ENCODE assay signal across 11 cellular contexts in the genomic region with DNA sequence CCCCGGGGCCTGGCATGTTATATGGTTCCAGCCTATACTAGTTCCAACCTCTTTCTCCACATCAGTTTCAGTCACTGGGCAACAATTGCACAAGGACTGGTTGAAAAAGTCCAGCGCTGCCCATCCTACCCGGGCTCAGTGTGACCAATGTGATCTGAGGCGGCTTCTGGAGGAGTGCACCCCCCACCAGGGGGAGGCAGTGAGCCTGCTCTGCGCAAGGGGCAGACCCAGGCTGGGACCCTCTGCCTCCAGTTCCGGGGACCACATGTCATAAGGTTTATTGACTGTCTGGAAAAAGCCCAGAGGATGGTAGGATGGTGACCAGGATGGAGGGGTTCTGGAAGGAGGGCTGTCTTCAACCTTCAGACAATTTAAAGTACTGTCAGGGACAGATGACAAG. TPM values are rescaled to one million over a fixed set of nuclear protein-coding genes. Genes with fewer than 3 reads are reported as not detected.
A peak's percentile ranks its signal among the peaks of the same experiment; 100 is the strongest.
DNase-seq lines count a peak whose midpoint lies in the region; ATAC-seq and TF ChIP-seq lines count a peak whose summit lies in the region.
"Had no signal": no experiment of that assay in that cellular context is flagged by ENCODE, and none has a peak within 500 bp of the region (broad histone marks: within the 10 kb centered on the region; RNA-seq: fewer than 3 reads in every experiment).

No MANE protein-coding gene starts in this region.

- CTCF ChIA-PET in OCI-LY7 (lab: Charles Lee; ENCODE audit: unreplicated experiment) = no interaction called here

- H3K4me2 ChIP-seq in OCI-LY7 (ENCODE audit: low read length) = no peak overlapping the region

- no peaks in the 10 kb centered on the region for H4K20me1 ChIP-seq in OCI-LY7 (ENCODE audit: insufficient read depth, low read length)

- no peaks in the 10 kb centered on the region for H3K9me2 ChIP-seq in OCI-LY7 (ENCODE audit: insufficient read depth, low read length)

- BruUV-seq in OCI-LY7 (replicated peaks; lab: Mats Ljungman, UMichigan) = no TSS peak

- POLR2A ChIA-PET in OCI-LY7 (lab: Charles Lee) = no interaction called here

- H3K4me3 ChIP-seq in heart left ventricle (no peak overlapping the region), OCI-LY7 (ENCODE audit: low read depth, low read length, poor library complexity, severe bottlenecking) (no peak overlapping the region), epithelial cell of proximal tubule (ENCODE audit: low read depth, low read length) (no peak overlapping the region), upper lobe of left lung (no peak overlapping the region)
- H3K4me3 ChIP-seq: pancreas had no signal

- DNase-seq in heart left ventricle (no peak), Right ventricle myocardium superior (no peak), OCI-LY7 (ENCODE audit: low spot score) (peak; percentile 34), epithelial cell of proximal tubule (ENCODE audit: low read depth) (no peak), upper lobe of left lung (no peak), DMS79 treated with DMSO at 0.1 percent for 48 hours (lab: John Stamatoyannopoulos, UW) (no peak)
- DNase-seq in NK-92 treated with Interleukin-12 subunit alpha and Interleukin-12 subunit beta, amount 100 ng/mL, for 24 hours (lab: John Stamatoyannopoulos, UW) = no peak
- DNase-seq: amygdala, NCI-H1436 treated with DMSO at 0.1 percent for 48 hours, pancreas had no signal

- ATAC-seq in heart left ventricle (peak in 1 of 4 donors; percentile 22), Right ventricle myocardium superior (ENCODE audit: poor library complexity) (no peak), upper lobe of left lung (ENCODE audit: low FRiP score in 2 of 2) (peak; percentile 13 to 38), GM19395 (IDR thresholded peaks at IDR 0.05; ENCODE audit: unreplicated experiment) (no peak)
- ATAC-seq: pancreas had no signal

- H2AFZ ChIP-seq in OCI-LY7 (ENCODE audit: low read length) = no peak overlapping the region

- no peaks in the 10 kb centered on the region for H3K27me3 ChIP-seq in heart left ventricle
- no peaks in the 10 kb centered on the region for H3K27me3 ChIP-seq in upper lobe of left lung
- H3K27me3 ChIP-seq: pancreas had no signal

- 57 to 75% (median 72%) methylated on average over 3 to 6 of the region's 6 CpGs for WGBS in heart left ventricle, 4 donors
- 71 to 72% methylated on average over 6 of the region's 6 CpGs for WGBS in upper lobe of left lung, 2 donors

- H3K79me2 ChIP-seq in OCI-LY7 (ENCODE audit: insufficient read depth, low read depth, low read length) = no peaks in the 10 kb centered on the region

- H3K4me1 ChIP-seq in heart left ventricle (peaks cover 0 to 21% (median 2%) of the 10 kb centered on the region in 12 donors), OCI-LY7 (ENCODE audit: insufficient read depth, low read length, poor library complexity, severe bottlenecking) (no peaks in the 10 kb centered on the region), upper lobe of left lung (peaks cover 6 to 9% (median 8%) of the 10 kb centered on the region in 4 donors)
- H3K4me1 ChIP-seq: pancreas had no signal

- no peak for TF ChIP-seq EP300 in upper lobe of left lung (IDR thresholded peaks at IDR 0.05)

- H3K27ac ChIP-seq in heart left ventricle = no peak overlapping the region
- H3K27ac ChIP-seq in OCI-LY7 (ENCODE audit: low read depth, low read length, poor library complexity, severe bottlenecking) = no peak overlapping the region
- H3K27ac ChIP-seq in upper lobe of left lung = no peak overlapping the region
- H3K27ac ChIP-seq: pancreas had no signal

- H3K9me3 ChIP-seq in heart left ventricle = no peaks in the 10 kb centered on the region
- no peaks in the 10 kb centered on the region for H3K9me3 ChIP-seq in OCI-LY7 (ENCODE audit: low read length)
- H3K9me3 ChIP-seq in upper lobe of left lung = no peaks in the 10 kb centered on the region
- H3K9me3 ChIP-seq: pancreas had no signal

- TF ChIP-seq POLR2A in heart left ventricle (IDR thresholded peaks at IDR 0.05) = no peak
- TF ChIP-seq POLR2A in upper lobe of left lung (IDR thresholded peaks at IDR 0.05) = no peak

- TF ChIP-seq CTCF in heart left ventricle (IDR thresholded peaks at IDR 0.05) = peak in 7 of 12 donors; percentile 10 to 40 (median 26)
- TF ChIP-seq CTCF in OCI-LY7 (conservative IDR thresholded peaks at IDR 0.05; ENCODE audit: low read length) = peak; percentile 80
- TF ChIP-seq CTCF in epithelial cell of proximal tubule (conservative IDR thresholded peaks at IDR 0.05; ENCODE audit: low read depth, low read length) = peak; percentile 53
- TF ChIP-seq CTCF in upper lobe of left lung (IDR thresholded peaks at IDR 0.05) = no peak

- intact Hi-C loops in heart left ventricle (cut with DNase I) = loop anchor here in 2 of 10 donors (5.0 to 10.0 kb wide), 2 partner anchors 32 to 370 kb away; no protein-coding TSS in a partner anchor
- intact Hi-C loops in Right ventricle myocardium superior (cut with DNase I) = no loop called here
- intact Hi-C loops in OCI-LY7 (cut with micrococcal nuclease; ENCODE audit: unreplicated experiment) = loop anchor here (1.0 kb wide), 1 partner anchor 372 kb away; no protein-coding TSS in a partner anchor

- H3K36me3 ChIP-seq in heart left ventricle = no peaks in the 10 kb centered on the region
- no peaks in the 10 kb centered on the region for H3K36me3 ChIP-seq in OCI-LY7 (ENCODE audit: insufficient read depth, low read length)
- H3K36me3 ChIP-seq in upper lobe of left lung = no peaks in the 10 kb centered on the region
- H3K36me3 ChIP-seq: pancreas had no signal

RNA-seq across cellular contexts. Expression of a gene that starts 25.6 kb away (rescaled TPM):
- total RNA-seq in heart left ventricle (under 1 TPM in 2 of 9 donors, not detected in 7; 0.20 to 0.25 TPM), Right ventricle myocardium superior (0.70 TPM), OCI-LY7 (2022) (not detected in 2 replicates), epithelial cell of proximal tubule (not detected in 2 replicates), upper lobe of left lung (1 to 10 TPM in 2 of 6 donors, under 1 TPM in 2, not detected in 2; 0.43 to 3.1 (median 1.5) TPM)
- under 1 TPM; 0.07 to 0.11 TPM for polyA plus RNA-seq in heart left ventricle
- 0.10 TPM in 1 of 2 replicates, not detected in the other for total RNA-seq in OCI-LY7 (2014; rRNA removed; shearing (Covaris generic))

Comparison
In these comparisons a context has a peak if more than half of its experiments do, and no peak if none do; other contexts are left out.
1. ATAC-seq: peak in upper lobe of left lung (2 of 2); none in Right ventricle myocardium superior (single experiment) and GM19395 (single experiment).
2. CTCF ChIP-seq: peak in heart left ventricle (7 of 12), OCI-LY7 (single experiment) and epithelial cell of proximal tubule (single experiment); none in upper lobe of left lung (0 of 6).